Comparison of ENCODE assay signal across 21 cellular contexts in genomic region chr3:39467394-39468107, GRCh38. TPM values are rescaled to one million over a fixed set of nuclear protein-coding genes. Genes with fewer than 3 reads are reported as not detected.
"Had no signal": no experiment of that assay in that cellular context is flagged by ENCODE, and none has a peak within 500 bp of the region (broad histone marks: within the 10 kb centered on the region; RNA-seq: fewer than 3 reads in every experiment).

Gene MOBP (plus strand): TSS chr3:39467680. CDS start chr3:39502070, 34,390 bp downstream.

- DNase-seq: activated CD4-positive, alpha-beta T cell treated with anti-CD3 and anti-CD28 coated beads for 36 hours; activated CD4-positive, alpha-beta T cell treated with anti-CD3 and anti-CD28 coated beads, Interleukin-2, amount 50 U/mL, for 48 hours; endodermal cell; foreskin fibroblast; mesenchymal stem cell; naive thymus-derived CD8-positive, alpha-beta T cell; sigmoid colon; stimulated activated CD4-positive, alpha-beta T cell treated with anti-CD3 and anti-CD28 coated beads, Interleukin-4, amount 100 ng/mL, for 24 hours; stomach; SW 1271; tibial artery had no signal

- H3K4me3 Mint-ChIP-seq: activated CD4-positive, alpha-beta T cell treated with anti-CD3 and anti-CD28 coated beads for 36 hours; activated naive CD8-positive, alpha-beta T cell; activated T-helper 1 cell treated with anti-CD3 and anti-CD28 coated beads, Interleukin-12 subunit alpha, Interleukin-12 subunit beta, Interleukin-2, Interleukin-4 antibody, amounts not matched to agents 30 ng/mL and 10 ng/mL and 1 ng/mL, durations not matched to agents 14 hours and 24 hours and 36 hours; endodermal cell; naive thymus-derived CD8-positive, alpha-beta T cell; stimulated activated effector memory CD8-positive, alpha-beta T cell treated with anti-CD3 and anti-CD28 coated beads, Interleukin-12 subunit alpha, Interleukin-12 subunit beta, amount 100 ng/mL, for 72 hours had no signal

- H3K4me3 ChIP-seq: cardiac muscle cell, sigmoid colon, stomach, tibial artery had no signal

- H3K9ac ChIP-seq: parathyroid adenoma had no signal

- H3K9me3 Mint-ChIP-seq: activated T-helper 1 cell treated with anti-CD3 and anti-CD28 coated beads, Interleukin-12 subunit alpha, Interleukin-12 subunit beta, Interleukin-2, Interleukin-4 antibody, amounts not matched to agents 30 ng/mL and 10 ng/mL and 1 ng/mL, durations not matched to agents 14 hours and 24 hours and 36 hours; endodermal cell; naive thymus-derived CD8-positive, alpha-beta T cell; stimulated activated effector memory CD8-positive, alpha-beta T cell treated with anti-CD3 and anti-CD28 coated beads, Interleukin-12 subunit alpha, Interleukin-12 subunit beta, amount 100 ng/mL, for 72 hours had no signal

- H3K27ac ChIP-seq: cardiac muscle cell, epithelial cell of prostate, neutrophil, parathyroid adenoma, sigmoid colon, stomach, tibial artery had no signal

- H3K27ac Mint-ChIP-seq: activated CD4-positive, alpha-beta T cell treated with anti-CD3 and anti-CD28 coated beads for 36 hours; activated naive CD8-positive, alpha-beta T cell; activated T-helper 1 cell treated with anti-CD3 and anti-CD28 coated beads, Interleukin-12 subunit alpha, Interleukin-12 subunit beta, Interleukin-2, Interleukin-4 antibody, amounts not matched to agents 30 ng/mL and 10 ng/mL and 1 ng/mL, durations not matched to agents 14 hours and 24 hours and 36 hours; endodermal cell; naive thymus-derived CD8-positive, alpha-beta T cell; stimulated activated effector memory CD8-positive, alpha-beta T cell treated with anti-CD3 and anti-CD28 coated beads, Interleukin-12 subunit alpha, Interleukin-12 subunit beta, amount 100 ng/mL, for 72 hours had no signal

- H2AFZ ChIP-seq: parathyroid adenoma had no signal

- FAIRE-seq: colon had no signal

- H3K4me1 Mint-ChIP-seq: activated CD4-positive, alpha-beta T cell treated with anti-CD3 and anti-CD28 coated beads for 36 hours; naive thymus-derived CD8-positive, alpha-beta T cell; stimulated activated effector memory CD8-positive, alpha-beta T cell treated with anti-CD3 and anti-CD28 coated beads, Interleukin-12 subunit alpha, Interleukin-12 subunit beta, amount 100 ng/mL, for 72 hours had no signal

- H3K9me3 ChIP-seq: neutrophil, sigmoid colon, stomach, tibial artery had no signal

- ATAC-seq: activated CD4-positive, alpha-beta T cell treated with anti-CD3 and anti-CD28 coated beads for 36 hours; naive thymus-derived CD8-positive, alpha-beta T cell; stimulated activated effector memory CD8-positive, alpha-beta T cell treated with anti-CD3 and anti-CD28 coated beads, Interleukin-12 subunit alpha, Interleukin-12 subunit beta, amount 100 ng/mL, for 72 hours had no signal

- H3K36me3 Mint-ChIP-seq: activated naive CD8-positive, alpha-beta T cell; naive thymus-derived CD8-positive, alpha-beta T cell; stimulated activated effector memory CD8-positive, alpha-beta T cell treated with anti-CD3 and anti-CD28 coated beads, Interleukin-12 subunit alpha, Interleukin-12 subunit beta, amount 100 ng/mL, for 72 hours had no signal

- H3K79me2 ChIP-seq: parathyroid adenoma had no signal

- H3K36me3 ChIP-seq: cardiac muscle cell, neutrophil, sigmoid colon, stomach, tibial artery had no signal

- H3K4me1 ChIP-seq: sigmoid colon, stomach, tibial artery had no signal

- H3K27me3 ChIP-seq: cardiac muscle cell, sigmoid colon had no signal

RNA-seq across cellular contexts. Expression of gene MOBP, which starts in this region (rescaled TPM):
- total RNA-seq: activated CD4-positive, alpha-beta T cell treated with anti-CD3 and anti-CD28 coated beads for 36 hours; activated T-helper 1 cell treated with anti-CD3 and anti-CD28 coated beads, Interleukin-12 subunit alpha, Interleukin-12 subunit beta, Interleukin-2, Interleukin-4 antibody, amounts not matched to agents 30 ng/mL and 10 ng/mL and 1 ng/mL, durations not matched to agents 14 hours and 24 hours and 36 hours; cardiac muscle cell; liver; naive thymus-derived CD8-positive, alpha-beta T cell; renal cortical epithelial cell; sigmoid colon had no signal
- polyA plus RNA-seq: cardiac muscle cell; liver; naive thymus-derived CD8-positive, alpha-beta T cell had no signal
